Comparison of ENCODE assay signal across 34 cellular contexts in the genomic region with DNA sequence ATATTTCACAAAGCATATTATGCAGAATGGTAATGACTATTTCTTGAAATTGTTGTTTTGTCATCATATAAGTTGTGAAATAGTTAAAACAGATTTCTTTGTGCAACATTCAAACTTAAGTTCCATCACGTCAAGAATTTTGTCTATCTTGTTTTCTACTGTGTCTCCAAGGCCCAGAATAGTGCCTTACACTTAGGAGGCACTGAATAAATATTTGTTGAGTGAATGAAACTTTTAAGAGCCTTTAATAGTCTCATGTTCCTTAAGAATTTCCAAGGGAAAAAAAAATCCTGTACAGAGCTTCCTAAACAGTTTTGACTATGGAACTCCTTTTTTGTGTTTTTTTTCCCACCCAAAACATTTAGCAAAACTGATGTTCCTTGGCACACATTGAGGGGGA. TPM values are rescaled to one million over a fixed set of nuclear protein-coding genes. Genes with fewer than 3 reads are reported as not detected.
"Had no signal": no experiment of that assay in that cellular context is flagged by ENCODE, and none has a peak within 500 bp of the region (broad histone marks: within the 10 kb centered on the region; RNA-seq: fewer than 3 reads in every experiment).

No MANE protein-coding gene starts in this region.

- H3K4me1 Mint-ChIP-seq: activated B cell treated with CpG ODN at 0.5 μM for 24 hours; activated naive CD8-positive, alpha-beta T cell treated with anti-CD3 and anti-CD28 coated beads for 36 hours; activated naive CD8-positive, alpha-beta T cell treated with anti-CD3 and anti-CD28 coated beads, Interleukin-2, amount 50 U/mL, for 24 hours; activated T-helper 17 cell treated with anti-CD3 and anti-CD28 coated beads, Interleukin-2, amount 50 U/mL, for 72 hours had no signal

- H3K4me3 ChIP-seq: adrenal gland, body of pancreas, esophagus squamous epithelium, gastroesophageal sphincter had no signal

- H3K4me3 Mint-ChIP-seq: activated B cell treated with CpG ODN at 0.5 μM for 24 hours; activated CD8-positive, alpha-beta T cell treated with anti-CD3 and anti-CD28 coated beads for 36 hours; activated naive CD8-positive, alpha-beta T cell treated with anti-CD3 and anti-CD28 coated beads for 36 hours; activated naive CD8-positive, alpha-beta T cell treated with anti-CD3 and anti-CD28 coated beads, Interleukin-2, amount 50 U/mL, for 24 hours; activated T-cell treated with anti-CD3 and anti-CD28 coated beads, Interleukin-2, amount 50 U/mL, for 4 hours; activated T-helper 17 cell treated with anti-CD3 and anti-CD28 coated beads, Interleukin-2, amount 50 U/mL, for 72 hours; T-helper 1 cell treated with Interleukin-12 subunit alpha and Interleukin-12 subunit beta and Interleukin-4 antibody, amounts not matched to agents 30 μg/mL and 1 μg/mL, for 36 hours; T-helper 2 cell treated with Interferon-gamma antibody and Interleukin-4, amounts not matched to agents 5 μg/mL and 100 μg/mL, for 36 hours had no signal

- DNase-seq: activated B cell treated with CpG ODN at 0.5 μM for 24 hours; activated CD4-positive, alpha-beta T cell treated with anti-CD3 and anti-CD28 coated beads for 48 hours; activated CD4-positive, alpha-beta T cell treated with anti-CD3 and anti-CD28 coated beads, Interleukin-2, amount 50 U/mL, for 1 hour; activated CD4-positive, alpha-beta T cell treated with anti-CD3 and anti-CD28 coated beads, Interleukin-2, amount 50 U/mL, for 48 hours; activated CD8-positive, alpha-beta memory T cell treated with anti-CD3 and anti-CD28 coated beads for 24 hours; activated CD8-positive, alpha-beta T cell treated with anti-CD3 and anti-CD28 coated beads for 36 hours; activated effector memory CD4-positive, alpha-beta T cell treated with Interleukin-2 at 50 U/mL for 16 hours; activated gamma-delta T cell treated with Interleukin-2 at 50 U/mL for 16 hours; activated naive CD4-positive, alpha-beta T cell treated with anti-CD3 and anti-CD28 coated beads, Interleukin-2, amount 50 U/mL, for 16 hours; activated naive CD4-positive, alpha-beta T cell treated with Interleukin-2 at 50 U/mL for 16 hours; activated naive CD8-positive, alpha-beta T cell treated with anti-CD3 and anti-CD28 coated beads for 36 hours; activated naive CD8-positive, alpha-beta T cell treated with anti-CD3 and anti-CD28 coated beads, Interleukin-2, amount 50 U/mL, for 24 hours; activated T-cell treated with anti-CD3 and anti-CD28 coated beads, Interleukin-2, amount 50 U/mL, for 4 hours; adrenal gland; amygdala; aorta; body of pancreas; caudate nucleus; effector CD8-positive, alpha-beta T cell; esophagus squamous epithelium; foreskin melanocyte; head of caudate nucleus; T1000; WERI-Rb-1 had no signal

- FAIRE-seq: colon, endometrium, endothelial cell of umbilical vein had no signal

- H3K27me3 Mint-ChIP-seq: activated B cell treated with CpG ODN at 0.5 μM for 24 hours; activated CD8-positive, alpha-beta T cell treated with anti-CD3 and anti-CD28 coated beads for 36 hours; activated naive CD8-positive, alpha-beta T cell treated with anti-CD3 and anti-CD28 coated beads for 36 hours; activated naive CD8-positive, alpha-beta T cell treated with anti-CD3 and anti-CD28 coated beads, Interleukin-2, amount 50 U/mL, for 24 hours; activated T-helper 17 cell treated with anti-CD3 and anti-CD28 coated beads, Interleukin-2, amount 50 U/mL, for 72 hours had no signal

- H3K27me3 ChIP-seq: adrenal gland, body of pancreas, esophagus squamous epithelium, gastroesophageal sphincter had no signal

- H3K9me3 ChIP-seq: adrenal gland had no signal

- ATAC-seq: activated CD4-positive, CD25-positive, alpha-beta regulatory T cell treated with anti-CD3 and anti-CD28 coated beads, Interleukin-2, amount 50 U/mL, for 24 hours; activated CD8-positive, alpha-beta T cell treated with anti-CD3 and anti-CD28 coated beads for 36 hours; activated naive CD8-positive, alpha-beta T cell treated with anti-CD3 and anti-CD28 coated beads, Interleukin-2, amount 50 U/mL, for 24 hours; activated T-cell treated with anti-CD3 and anti-CD28 coated beads, Interleukin-2, amount 50 U/mL, for 4 hours; activated T-helper 17 cell treated with anti-CD3 and anti-CD28 coated beads, Interleukin-2, amount 50 U/mL, for 72 hours; body of pancreas; gastroesophageal sphincter had no signal

- H3K4me1 ChIP-seq: adrenal gland, body of pancreas, esophagus squamous epithelium, gastroesophageal sphincter had no signal

- H3K27ac ChIP-seq: adrenal gland, body of pancreas, epithelial cell of prostate, esophagus squamous epithelium, gastroesophageal sphincter, WERI-Rb-1 had no signal

- H3K36me3 ChIP-seq: adrenal gland, esophagus squamous epithelium, gastroesophageal sphincter, WERI-Rb-1 had no signal

- H3K27ac Mint-ChIP-seq: activated B cell treated with CpG ODN at 0.5 μM for 24 hours; activated CD8-positive, alpha-beta T cell treated with anti-CD3 and anti-CD28 coated beads for 36 hours; activated naive CD8-positive, alpha-beta T cell treated with anti-CD3 and anti-CD28 coated beads for 36 hours; activated naive CD8-positive, alpha-beta T cell treated with anti-CD3 and anti-CD28 coated beads, Interleukin-2, amount 50 U/mL, for 24 hours; activated T-helper 17 cell treated with anti-CD3 and anti-CD28 coated beads, Interleukin-2, amount 50 U/mL, for 72 hours; T-helper 1 cell treated with Interleukin-12 subunit alpha and Interleukin-12 subunit beta and Interleukin-4 antibody, amounts not matched to agents 30 μg/mL and 1 μg/mL, for 36 hours; T-helper 2 cell treated with Interferon-gamma antibody and Interleukin-4, amounts not matched to agents 5 μg/mL and 100 μg/mL, for 36 hours had no signal

RNA-seq across cellular contexts. Expression of gene TNFSF18, which starts 50.8 kb away (rescaled TPM):
- total RNA-seq: activated B cell treated with CpG ODN at 0.5 μM for 24 hours; activated CD8-positive, alpha-beta T cell treated with anti-CD3 and anti-CD28 coated beads for 36 hours; activated naive CD8-positive, alpha-beta T cell treated with anti-CD3 and anti-CD28 coated beads for 36 hours; activated T-cell treated with anti-CD3 and anti-CD28 coated beads, Interleukin-2, amount 50 U/mL, for 4 hours; activated T-helper 17 cell treated with anti-CD3 and anti-CD28 coated beads, Interleukin-2, amount 50 U/mL, for 72 hours; body of pancreas; chondrocyte had no signal
- polyA plus RNA-seq: aorta had no signal
